In the genomic region with DNA sequence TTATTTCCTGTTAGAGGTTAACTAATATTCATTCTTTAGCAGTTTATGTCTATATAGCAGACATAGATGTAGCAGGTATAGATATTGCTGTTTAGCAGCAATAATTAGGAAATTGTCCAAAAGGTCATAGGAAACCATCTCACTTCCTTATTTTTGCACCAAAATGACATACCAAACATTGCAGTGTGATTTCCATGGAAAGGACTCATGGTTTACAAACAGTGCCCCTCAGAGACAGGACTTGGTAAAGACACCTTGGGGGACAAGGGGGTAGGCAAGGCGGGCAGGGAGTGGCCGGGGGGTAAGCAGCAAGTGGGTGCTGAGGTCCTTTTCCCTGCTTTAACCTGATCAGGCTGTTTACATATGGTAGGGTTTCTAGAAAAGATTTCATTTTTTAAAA, we compare ENCODE assay signal across 9 cellular contexts. TPM values are rescaled to one million over a fixed set of nuclear protein-coding genes. Genes with fewer than 3 reads are reported as not detected.
A peak's percentile ranks its signal among the peaks of the same experiment; 100 is the strongest.
DNase-seq lines count a peak whose midpoint lies in the region; ATAC-seq, FAIRE-seq and TF ChIP-seq lines count a peak whose summit lies in the region.
"Had no signal": no experiment of that assay in that cellular context is flagged by ENCODE, and none has a peak within 500 bp of the region (broad histone marks: within the 10 kb centered on the region; RNA-seq: fewer than 3 reads in every experiment).

No MANE protein-coding gene starts in this region.

- ATAC-seq in activated naive CD8-positive, alpha-beta T cell treated with anti-CD3 and anti-CD28 coated beads, Interleukin-2, amount 50 U/mL, for 24 hours: no peak
- no peak for ATAC-seq in HG03469 (IDR thresholded peaks at IDR 0.05; ENCODE audit: unreplicated experiment)

- H3K9me3 ChIP-seq in Karpas-422 (ENCODE audit: low read length) (no peaks in the 10 kb centered on the region), astrocyte (ENCODE audit: insufficient read depth, low read depth, low read length) (no peaks in the 10 kb centered on the region), breast epithelium (no peaks in the 10 kb centered on the region)
- H3K9me3 ChIP-seq: esophagus squamous epithelium had no signal

- peaks cover 2% of the 10 kb centered on the region for H3K27me3 Mint-ChIP-seq in astrocyte (ENCODE audit: low read depth, unreplicated experiment)
- peaks cover 12% of the 10 kb centered on the region for H3K27me3 Mint-ChIP-seq in activated naive CD8-positive, alpha-beta T cell treated with anti-CD3 and anti-CD28 coated beads, Interleukin-2, amount 50 U/mL, for 24 hours

- intact Hi-C loops in breast epithelium (cut with DNase I; ENCODE audit: low total_unique reads): no loop called here

- no peak overlapping the region for H3K4me3 Mint-ChIP-seq in astrocyte (ENCODE audit: unreplicated experiment)
- H3K4me3 Mint-ChIP-seq in activated naive CD8-positive, alpha-beta T cell treated with anti-CD3 and anti-CD28 coated beads, Interleukin-2, amount 50 U/mL, for 24 hours: no peak overlapping the region

- H3K4me1 Mint-ChIP-seq in astrocyte (ENCODE audit: low read depth, unreplicated experiment): peaks cover 43% of the 10 kb centered on the region
- peaks cover 33% of the 10 kb centered on the region for H3K4me1 Mint-ChIP-seq in activated naive CD8-positive, alpha-beta T cell treated with anti-CD3 and anti-CD28 coated beads, Interleukin-2, amount 50 U/mL, for 24 hours

- TF ChIP-seq CTCF in astrocyte (IDR thresholded peaks at IDR 0.05; ENCODE audit: insufficient read depth, low read depth, low read length) (peak; percentile 10), breast epithelium (IDR thresholded peaks at IDR 0.05) (no peak)

- peaks cover 5% of the 10 kb centered on the region; the same call in 1 of the 2 replicates for H4K20me1 ChIP-seq in Karpas-422 (ENCODE audit: insufficient read depth, low read depth, low read length)
- H4K20me1 ChIP-seq in astrocyte (ENCODE audit: insufficient read depth, low read length): no peaks in the 10 kb centered on the region

- no peak for TF ChIP-seq POLR2A in H54 (IDR thresholded peaks at IDR 0.05; ENCODE audit: low read depth, low read length)
- TF ChIP-seq POLR2A in breast epithelium (IDR thresholded peaks at IDR 0.05): no peak

- H3K4me3 ChIP-seq in Karpas-422 (ENCODE audit: low read length) (no peak overlapping the region), astrocyte (ENCODE audit: insufficient read depth, low read depth, low read length) (no peak overlapping the region), breast epithelium (no peak overlapping the region)
- H3K4me3 ChIP-seq: esophagus squamous epithelium had no signal

- H3K36me3 ChIP-seq in Karpas-422 (ENCODE audit: insufficient read depth, low read length): no peaks in the 10 kb centered on the region
- no peaks in the 10 kb centered on the region for H3K36me3 ChIP-seq in astrocyte (ENCODE audit: insufficient read depth, low read length)
- H3K36me3 ChIP-seq in breast epithelium: no peaks in the 10 kb centered on the region
- H3K36me3 ChIP-seq: esophagus squamous epithelium had no signal

- no peak overlapping the region for H3K27ac ChIP-seq in Karpas-422 (ENCODE audit: low read length)
- no peak overlapping the region for H3K27ac ChIP-seq in astrocyte (ENCODE audit: low read depth, low read length)
- H3K27ac ChIP-seq in breast epithelium: no peak overlapping the region

- no peaks in the 10 kb centered on the region for H3K9me2 ChIP-seq in Karpas-422 (replicated peaks; ENCODE audit: insufficient read depth, low read length)

- H3K4me2 ChIP-seq in Karpas-422 (ENCODE audit: low read depth, low read length, poor library complexity, severe bottlenecking) (no peak overlapping the region), astrocyte (ENCODE audit: low read length) (no peak overlapping the region)

- FAIRE-seq in astrocyte (lab: Jason Lieb, UNC) (no peak), H54 (lab: Jason Lieb, UNC) (no peak)

- H3K9ac ChIP-seq in Karpas-422 (ENCODE audit: low read length): no peak overlapping the region
- no peak overlapping the region for H3K9ac ChIP-seq in astrocyte (ENCODE audit: low read length)

- no peak overlapping the region for H2AFZ ChIP-seq in Karpas-422 (ENCODE audit: low read length)
- no peak overlapping the region for H2AFZ ChIP-seq in astrocyte (ENCODE audit: low read depth, low read length)

- H3K4me1 ChIP-seq in Karpas-422 (ENCODE audit: low read length) (peaks cover 23% of the 10 kb centered on the region), astrocyte (ENCODE audit: insufficient read depth, low read length) (peaks cover 35% of the 10 kb centered on the region), breast epithelium (no peaks in the 10 kb centered on the region)

- H3K27ac Mint-ChIP-seq in astrocyte (ENCODE audit: unreplicated experiment): peak overlapping the region; percentile 99
- H3K27ac Mint-ChIP-seq in activated naive CD8-positive, alpha-beta T cell treated with anti-CD3 and anti-CD28 coated beads, Interleukin-2, amount 50 U/mL, for 24 hours: no peak overlapping the region

- H3K36me3 Mint-ChIP-seq in astrocyte (ENCODE audit: low read depth, unreplicated experiment): no peaks in the 10 kb centered on the region
- no peaks in the 10 kb centered on the region for H3K36me3 Mint-ChIP-seq in activated naive CD8-positive, alpha-beta T cell treated with anti-CD3 and anti-CD28 coated beads, Interleukin-2, amount 50 U/mL, for 24 hours (ENCODE audit: low read depth)

- DNase-seq in GF-D8 (lab: John Stamatoyannopoulos, UW): peak; percentile 48
- DNase-seq in Karpas-422: peak; percentile 52
- DNase-seq in astrocyte (ENCODE audit: low read depth): no peak
- DNase-seq in myocyte (ENCODE audit: low read depth): peak; percentile 47
- DNase-seq in H54 (ENCODE audit: insufficient read length, low spot score): no peak
- no peak for DNase-seq in breast epithelium (ENCODE audit: low spot score in 2 of 2)
- no peak for DNase-seq in activated naive CD8-positive, alpha-beta T cell treated with anti-CD3 and anti-CD28 coated beads, Interleukin-2, amount 50 U/mL, for 24 hours
- DNase-seq: esophagus squamous epithelium had no signal

- H3K79me2 ChIP-seq in Karpas-422 (ENCODE audit: low read length) (no peaks in the 10 kb centered on the region), astrocyte (ENCODE audit: insufficient read depth, low read length) (no peaks in the 10 kb centered on the region)

- H3K27me3 ChIP-seq in Karpas-422 (ENCODE audit: low read length) (no peaks in the 10 kb centered on the region), astrocyte (ENCODE audit: insufficient read depth, low read length) (peaks cover 3% of the 10 kb centered on the region), breast epithelium (no peaks in the 10 kb centered on the region)

- no peaks in the 10 kb centered on the region for H3K9me3 Mint-ChIP-seq in astrocyte (ENCODE audit: unreplicated experiment)
- no peaks in the 10 kb centered on the region for H3K9me3 Mint-ChIP-seq in activated naive CD8-positive, alpha-beta T cell treated with anti-CD3 and anti-CD28 coated beads, Interleukin-2, amount 50 U/mL, for 24 hours

RNA-seq across cellular contexts. Expression of a gene that starts 30.5 kb away (rescaled TPM):
- total RNA-seq in Karpas-422 (2014; rRNA removed; shearing (Covaris generic); ENCODE audit: low replicate concordance): 4.4 and 7.7 TPM in 2 replicates
- 1.9 and 2.5 TPM in 2 replicates for total RNA-seq in astrocyte
- total RNA-seq in myocyte: 0.51 and 0.94 TPM in 2 replicates
- polyA plus RNA-seq in myocyte (2012): 0.78 TPM
- total RNA-seq in breast epithelium: 1 to 10 TPM; 1.0 to 7.5 (median 1.9) TPM

Comparison
In these comparisons a context has a peak if more than half of its experiments do, and no peak if none do; other contexts are left out.
1. DNase-seq: peak in GF-D8 (single experiment), Karpas-422 (single experiment) and myocyte (single experiment); none in astrocyte (single experiment), H54 (single experiment), breast epithelium (0 of 2) and activated naive CD8-positive, alpha-beta T cell treated with anti-CD3 and anti-CD28 coated beads, Interleukin-2, amount 50 U/mL, for 24 hours (single experiment).